In genomic region chr10:63819753-63820347, GRCh38 we compare ENCODE assay signal across 8 cellular contexts.
DNase-seq lines count a peak whose midpoint lies in the region; ATAC-seq, FAIRE-seq and TF ChIP-seq lines count a peak whose summit lies in the region.

No MANE protein-coding gene starts in this region.

- no peaks in the 10 kb centered on the region for H3K9me3 ChIP-seq in trophoblast cell (ENCODE audit: insufficient read depth, low read depth, low read length)

- no peaks in the 10 kb centered on the region for H3K4me1 Mint-ChIP-seq in activated CD4-positive, alpha-beta T cell treated with anti-CD3 and anti-CD28 coated beads, Interleukin-2, amount 10 ng/mL, durations not matched to agents 24 days and 14 days

- H2BK12ac ChIP-seq in trophoblast cell (ENCODE audit: low read length) = no peak overlapping the region

- no peaks in the 10 kb centered on the region for H3K79me2 ChIP-seq in trophoblast cell (ENCODE audit: control insufficient read depth, insufficient read depth, low read length, poor library complexity)

- peak; percentile 87 for TF ChIP-seq CTCF in LNCAP (IDR thresholded peaks at IDR 0.05)

- H2BK120ac ChIP-seq in trophoblast cell (ENCODE audit: insufficient read depth, low read length, poor library complexity) = no peak overlapping the region

- no peak overlapping the region for H3K4me3 ChIP-seq in trophoblast cell (ENCODE audit: low read depth, low read length)

- no peak overlapping the region for H4K12ac ChIP-seq in trophoblast cell (ENCODE audit: low read depth, low read length)

- H3K79me1 ChIP-seq in trophoblast cell (ENCODE audit: low read length) = no peaks in the 10 kb centered on the region

- H3K4me1 ChIP-seq in trophoblast cell (ENCODE audit: control insufficient read depth in 1 of 2, insufficient read depth in 2 of 2, low read length in 2 of 2) = no peaks in the 10 kb centered on the region

- H3K36me3 ChIP-seq in trophoblast cell (ENCODE audit: control insufficient read depth in 1 of 2, insufficient read depth in 2 of 2, low read length in 2 of 2) = no peaks in the 10 kb centered on the region

- H3K27ac Mint-ChIP-seq in activated CD4-positive, alpha-beta T cell treated with anti-CD3 and anti-CD28 coated beads, Interleukin-2, amount 10 ng/mL, durations not matched to agents 24 days and 14 days = no peak overlapping the region

- DNase-seq in activated CD4-positive, alpha-beta T cell treated with anti-CD3 and anti-CD28 coated beads, Interleukin-2, amount 10 ng/mL, durations not matched to agents 24 days and 14 days = peak; percentile 60
- no peak for DNase-seq in activated CD4-positive, alpha-beta T cell treated with anti-CD3 and anti-CD28 coated beads for 4 hours
- DNase-seq in frontal cortex (ENCODE audit: low spot score in 2 of 2) = peak; percentile 13 to 15
- peak; percentile 48 to 84 for DNase-seq in trophoblast cell
- DNase-seq in activated gamma-delta T cell (lab: John Stamatoyannopoulos, UW) = no peak

- no peak overlapping the region for H3K9ac ChIP-seq in trophoblast cell (ENCODE audit: low read length)

- no peak for ATAC-seq in GM19324 (IDR thresholded peaks at IDR 0.05; ENCODE audit: low FRiP score, unreplicated experiment)

- intact Hi-C loops in activated CD4-positive, alpha-beta T cell treated with anti-CD3 and anti-CD28 coated beads, Interleukin-2, amount 10 ng/mL, durations not matched to agents 24 days and 14 days (cut with micrococcal nuclease) = loop anchor here (10.0 kb wide), 1 partner anchor 655 kb away; no protein-coding TSS in a partner anchor

- H4K8ac ChIP-seq in trophoblast cell (ENCODE audit: low read depth, low read length) = no peak overlapping the region

- H3K14ac ChIP-seq in trophoblast cell (ENCODE audit: low read length) = no peak overlapping the region

- H3K9me3 Mint-ChIP-seq in activated CD4-positive, alpha-beta T cell treated with anti-CD3 and anti-CD28 coated beads, Interleukin-2, amount 10 ng/mL, durations not matched to agents 24 days and 14 days = no peaks in the 10 kb centered on the region

- no peak overlapping the region for H3K4ac ChIP-seq in trophoblast cell (ENCODE audit: low read depth, low read length)

- whole genome bisulfite sequencing in trophoblast cell (ENCODE audit: extremely low coverage, insufficient coverage, insufficient read length) = no CpG with 5 or more reads among the region's 3 CpGs

- peaks cover 6% of the 10 kb centered on the region for H3K27me3 Mint-ChIP-seq in activated CD4-positive, alpha-beta T cell treated with anti-CD3 and anti-CD28 coated beads, Interleukin-2, amount 10 ng/mL, durations not matched to agents 24 days and 14 days

- no peak overlapping the region for H4K91ac ChIP-seq in trophoblast cell (ENCODE audit: low read depth, low read length)

- no peak overlapping the region for H3K4me3 Mint-ChIP-seq in activated CD4-positive, alpha-beta T cell treated with anti-CD3 and anti-CD28 coated beads, Interleukin-2, amount 10 ng/mL, durations not matched to agents 24 days and 14 days

- no peak overlapping the region for H3K4me2 ChIP-seq in trophoblast cell (ENCODE audit: low read length)

- H2AK5ac ChIP-seq in trophoblast cell (ENCODE audit: low read length) = no peak overlapping the region

- no peak overlapping the region for H2AFZ ChIP-seq in trophoblast cell (ENCODE audit: insufficient read depth, low read length, poor library complexity)

- FAIRE-seq in TTC549 (lab: Jason Lieb, UNC) (peak; percentile 67), frontal cortex (lab: Jason Lieb, UNC) (no peak)

- H3K27ac ChIP-seq in trophoblast cell (ENCODE audit: low read depth, low read length) = no peak overlapping the region

- no peak overlapping the region for H2BK5ac ChIP-seq in trophoblast cell (ENCODE audit: low read depth, low read length, poor library complexity)

- no peaks in the 10 kb centered on the region for H3K36me3 Mint-ChIP-seq in activated CD4-positive, alpha-beta T cell treated with anti-CD3 and anti-CD28 coated beads, Interleukin-2, amount 10 ng/mL, durations not matched to agents 24 days and 14 days (ENCODE audit: low read depth)

- H3K18ac ChIP-seq in trophoblast cell (ENCODE audit: low read length) = no peak overlapping the region

- no peak overlapping the region for H3K23ac ChIP-seq in trophoblast cell (ENCODE audit: low read length)

- no peaks in the 10 kb centered on the region for H3K27me3 ChIP-seq in trophoblast cell (ENCODE audit: insufficient read depth, low read length)

Comparison
In these comparisons a context has a peak if more than half of its experiments do, and no peak if none do; other contexts are left out.
1. DNase-seq: peak in activated CD4-positive, alpha-beta T cell treated with anti-CD3 and anti-CD28 coated beads, Interleukin-2, amount 10 ng/mL, durations not matched to agents 24 days and 14 days (single experiment), frontal cortex (2 of 2) and trophoblast cell (2 of 2); none in activated CD4-positive, alpha-beta T cell treated with anti-CD3 and anti-CD28 coated beads for 4 hours (0 of 2) and activated gamma-delta T cell (single experiment).